In genomic region chr1:110464340-110464739, GRCh38 we compare ENCODE assay signal across 1 cellular context.
TF ChIP-seq lines count a peak whose summit lies in the region.

No MANE protein-coding gene starts in this region.

TF ChIP-seq in K562, 482 proteins besides CTCF, POLR2A, EP300 and RAD21:
- TF ChIP-seq KDM1A (IDR thresholded peaks at IDR 0.05) (peak; percentile 16 to 39; a peak in 1 of 4 replicates), ZNF224 (CRISPR knock-in tag; IDR thresholded peaks at IDR 0.05) (no peak), CEBPG (CRISPR knock-in tag; IDR thresholded peaks at IDR 0.05) (no peak), CEBPG (tag; conservative IDR thresholded peaks at IDR 0.05 in 1 of 2, IDR thresholded peaks at IDR 0.05 in 1 of 2) (peak in 1 of 2 experiments; percentile 43; a peak in 2 of 4 replicates)
